1 cellular context compared by ENCODE assay signal in genomic region chr1:9235123-9235513, GRCh38.
TF ChIP-seq lines count a peak whose summit lies in the region.

No MANE protein-coding gene starts in this region.

TF ChIP-seq in HepG2, 621 proteins besides CTCF, POLR2A, EP300 and RAD21 (continued from another document):
- TF ChIP-seq, protein P1, sequence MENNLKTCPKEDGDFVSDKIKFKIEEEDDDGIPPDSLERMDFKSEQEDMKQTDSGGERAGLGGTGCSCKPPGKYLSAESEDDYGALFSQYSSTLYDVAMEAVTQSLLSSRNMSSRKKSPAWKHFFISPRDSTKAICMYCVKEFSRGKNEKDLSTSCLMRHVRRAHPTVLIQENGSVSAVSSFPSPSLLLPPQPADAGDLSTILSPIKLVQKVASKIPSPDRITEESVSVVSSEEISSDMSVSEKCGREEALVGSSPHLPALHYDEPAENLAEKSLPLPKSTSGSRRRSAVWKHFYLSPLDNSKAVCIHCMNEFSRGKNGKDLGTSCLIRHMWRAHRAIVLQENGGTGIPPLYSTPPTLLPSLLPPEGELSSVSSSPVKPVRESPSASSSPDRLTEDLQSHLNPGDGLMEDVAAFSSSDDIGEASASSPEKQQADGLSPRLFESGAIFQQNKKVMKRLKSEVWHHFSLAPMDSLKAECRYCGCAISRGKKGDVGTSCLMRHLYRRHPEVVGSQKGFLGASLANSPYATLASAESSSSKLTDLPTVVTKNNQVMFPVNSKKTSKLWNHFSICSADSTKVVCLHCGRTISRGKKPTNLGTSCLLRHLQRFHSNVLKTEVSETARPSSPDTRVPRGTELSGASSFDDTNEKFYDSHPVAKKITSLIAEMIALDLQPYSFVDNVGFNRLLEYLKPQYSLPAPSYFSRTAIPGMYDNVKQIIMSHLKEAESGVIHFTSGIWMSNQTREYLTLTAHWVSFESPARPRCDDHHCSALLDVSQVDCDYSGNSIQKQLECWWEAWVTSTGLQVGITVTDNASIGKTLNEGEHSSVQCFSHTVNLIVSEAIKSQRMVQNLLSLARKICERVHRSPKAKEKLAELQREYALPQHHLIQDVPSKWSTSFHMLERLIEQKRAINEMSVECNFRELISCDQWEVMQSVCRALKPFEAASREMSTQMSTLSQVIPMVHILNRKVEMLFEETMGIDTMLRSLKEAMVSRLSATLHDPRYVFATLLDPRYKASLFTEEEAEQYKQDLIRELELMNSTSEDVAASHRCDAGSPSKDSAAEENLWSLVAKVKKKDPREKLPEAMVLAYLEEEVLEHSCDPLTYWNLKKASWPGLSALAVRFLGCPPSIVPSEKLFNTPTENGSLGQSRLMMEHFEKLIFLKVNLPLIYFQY (CRISPR knock-in tag; IDR thresholded peaks at IDR 0.05; ENCODE audit: borderline replicate concordance) = no peak
- 0 out of 2 replicates have a peak, but pooled peaks have one; percentile 4 for TF ChIP-seq AKAP8 (CRISPR knock-in tag; IDR thresholded peaks at IDR 0.05)
- peak; percentile 23; the same call in 1 of the 2 replicates for TF ChIP-seq TAF1 (CRISPR knock-in tag; IDR thresholded peaks at IDR 0.05)
- no peak for TF ChIP-seq ZNF644 (CRISPR knock-in tag; IDR thresholded peaks at IDR 0.05; ENCODE audit: low read depth)
